10 cellular contexts compared by ENCODE assay signal in genomic region chr5:35647712-35648111, GRCh38.
"Had no signal": no experiment of that assay in that cellular context is flagged by ENCODE, and none has a peak within 500 bp of the region (broad histone marks: within the 10 kb centered on the region; RNA-seq: fewer than 3 reads in every experiment).

No MANE protein-coding gene starts in this region.

- H3K36me3 ChIP-seq: HAP-1 had no signal

- H3K27ac ChIP-seq: GM23248 had no signal

- FAIRE-seq: H1, H54 had no signal

- H3K9me3 ChIP-seq: HAP-1 had no signal

- DNase-seq: GM23248, GOT3, H7, H9, HCEC 1CT, HFFc6 had no signal

- H3K4me3 ChIP-seq: GM23248, GM23338, HAP-1 had no signal
